In genomic region chr12:108457006-108457733, GRCh38 we compare ENCODE assay signal across 8 cellular contexts. TPM values are rescaled to one million over a fixed set of nuclear protein-coding genes. Genes with fewer than 3 reads are reported as not detected.
A peak's percentile ranks its signal among the peaks of the same experiment; 100 is the strongest.
DNase-seq lines count a peak whose midpoint lies in the region; ATAC-seq and TF ChIP-seq lines count a peak whose summit lies in the region.

No MANE protein-coding gene starts in this region.

- H3K9me3 Mint-ChIP-seq in brain (no peaks in the 10 kb centered on the region), immature natural killer cell (peaks cover 0 to 1% (median 0%) of the 10 kb centered on the region in 6 donors)

- TF ChIP-seq CTCF in DOHH2 (IDR thresholded peaks at IDR 0.05; ENCODE audit: low read depth, low read length, poor library complexity, severe bottlenecking) (peak; percentile 73), brain (conservative IDR thresholded peaks at IDR 0.05) (peak; percentile 62 to 76)

- H3K36me3 Mint-ChIP-seq in brain (no peaks in the 10 kb centered on the region), immature natural killer cell (no peaks in the 10 kb centered on the region)

- no peaks in the 10 kb centered on the region for H3F3A ChIP-seq in DOHH2 (ENCODE audit: control insufficient read depth, insufficient read depth)

- peak; percentile 71 for ATAC-seq in HG02973 (IDR thresholded peaks at IDR 0.05; ENCODE audit: unreplicated experiment)
- peak; percentile 55 for ATAC-seq in stimulated activated naive CD8-positive, alpha-beta T cell treated with anti-CD3 and anti-CD28 coated beads, Interleukin-15, Interleukin-2, amounts not matched to agents 100 U/mL and 50 U/mL, for 24 hours

- peaks cover 22% of the 10 kb centered on the region for H3K27me3 Mint-ChIP-seq in brain
- peaks cover 2 to 21% (median 6%) of the 10 kb centered on the region in 3 donors for H3K27me3 Mint-ChIP-seq in immature natural killer cell (ENCODE audit: low read depth in 3 of 3)

- no peaks in the 10 kb centered on the region for H3K79me2 ChIP-seq in DOHH2 (ENCODE audit: control insufficient read depth, low read length)

- no peaks in the 10 kb centered on the region for H3K9me2 ChIP-seq in DOHH2 (replicated peaks; ENCODE audit: control insufficient read depth, low read length)

- H3K27ac Mint-ChIP-seq in brain = peak overlapping the region in 2 of 5 experiments; percentile 37 to 57
- no peak overlapping the region for H3K27ac Mint-ChIP-seq in immature natural killer cell

- H3K4me3 Mint-ChIP-seq in brain (no peak overlapping the region), immature natural killer cell (no peak overlapping the region)

- no peaks in the 10 kb centered on the region for H3K9me3 ChIP-seq in DOHH2 (ENCODE audit: control insufficient read depth, insufficient read depth, low read length)

- H3K36me3 ChIP-seq in DOHH2 (ENCODE audit: control insufficient read depth, low read length) = no peaks in the 10 kb centered on the region

- no peak overlapping the region for H3K4me2 ChIP-seq in DOHH2 (ENCODE audit: low read length)

- H3K4me1 ChIP-seq in DOHH2 (ENCODE audit: control insufficient read depth, low read length) = no peaks in the 10 kb centered on the region

- H3K27me3 ChIP-seq in DOHH2 (ENCODE audit: control insufficient read depth, low read length) = peaks cover 12% of the 10 kb centered on the region

- H3K4me3 ChIP-seq in DOHH2 (ENCODE audit: low read length) = no peak overlapping the region

- peaks cover 24% of the 10 kb centered on the region for H3K4me1 Mint-ChIP-seq in brain
- peaks cover 17% of the 10 kb centered on the region in 2 donors for H3K4me1 Mint-ChIP-seq in immature natural killer cell

- no peak overlapping the region for H3K27ac ChIP-seq in DOHH2 (ENCODE audit: low read depth, low read length)

- DNase-seq in NCI-H524 (lab: John Stamatoyannopoulos, UW) (peak; percentile 82 to 93), immature natural killer cell (peak; percentile 56 to 66 (median 62)), cortex of kidney (lab: John Stamatoyannopoulos, UW) (no peak), activated T-cell treated with anti-CD3 and anti-CD28 coated beads for 4 hours (no peak)
- DNase-seq in stimulated activated naive CD8-positive, alpha-beta T cell treated with anti-CD3 and anti-CD28 coated beads, Interleukin-15, Interleukin-2, amounts not matched to agents 100 U/mL and 50 U/mL, for 24 hours = no peak

- H4K20me1 ChIP-seq in DOHH2 (ENCODE audit: control insufficient read depth, insufficient read depth, low read depth, low read length) = no peaks in the 10 kb centered on the region

RNA-seq across cellular contexts. Expression of gene FICD, which starts 57.9 kb away (rescaled TPM):
- polyA plus RNA-seq in brain (ENCODE audit: insufficient read depth, low read depth, low replicate concordance) = 3.2 TPM
- polyA plus RNA-seq in immature natural killer cell = 1 to 10 TPM; 1.3 to 6.7 (median 2.3) TPM

Comparison
In these comparisons a context has a peak if more than half of its experiments do, and no peak if none do; other contexts are left out.
1. DNase-seq: peak in NCI-H524 (2 of 2) and immature natural killer cell (3 of 3); none in stimulated activated naive CD8-positive, alpha-beta T cell treated with anti-CD3 and anti-CD28 coated beads, Interleukin-15, Interleukin-2, amounts not matched to agents 100 U/mL and 50 U/mL, for 24 hours (single experiment), cortex of kidney (single experiment) and activated T-cell treated with anti-CD3 and anti-CD28 coated beads for 4 hours (single experiment).